In the genomic region with DNA sequence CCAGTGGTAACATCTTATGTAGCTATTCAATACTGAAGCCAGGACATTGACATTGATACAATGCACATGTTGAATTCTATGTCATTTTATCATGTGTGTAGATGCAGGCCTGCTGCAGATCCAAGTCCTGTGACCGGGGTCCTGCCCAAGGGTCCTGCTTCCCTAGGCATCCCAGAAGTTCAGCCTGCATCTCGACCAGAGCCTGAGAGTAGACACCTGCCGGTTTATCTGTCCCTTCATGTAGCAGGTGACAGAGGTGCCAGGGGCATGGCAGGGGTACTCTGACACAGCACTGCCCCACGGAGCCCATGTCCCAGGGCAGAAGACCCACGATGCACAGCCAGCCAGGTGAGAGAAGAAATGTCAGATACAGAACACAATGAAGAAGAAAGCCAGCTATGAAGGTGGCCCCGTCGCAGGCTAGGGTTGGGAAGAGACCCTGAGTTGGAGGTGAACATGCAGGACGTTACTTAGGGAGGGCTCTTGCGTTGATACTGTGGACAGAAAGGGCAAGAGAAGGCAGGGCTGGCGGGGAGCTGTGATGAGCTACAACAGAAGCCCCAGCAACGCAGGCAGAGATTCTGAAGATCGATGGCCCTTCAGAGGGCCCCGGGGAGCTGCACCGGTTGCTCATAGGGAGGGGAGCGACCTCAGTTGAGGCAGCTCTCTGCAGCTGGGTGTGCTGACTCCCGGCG, we compare ENCODE assay signal across 19 cellular contexts. TPM values are rescaled to one million over a fixed set of nuclear protein-coding genes. Genes with fewer than 3 reads are reported as not detected.
DNase-seq lines count a peak whose midpoint lies in the region; ATAC-seq and TF ChIP-seq lines count a peak whose summit lies in the region.
"Had no signal": no experiment of that assay in that cellular context is flagged by ENCODE, and none has a peak within 500 bp of the region (broad histone marks: within the 10 kb centered on the region; RNA-seq: fewer than 3 reads in every experiment).

No MANE protein-coding gene starts in this region.

- no peak overlapping the region for H3K4me3 ChIP-seq in osteoblast (ENCODE audit: insufficient read depth, low read length)
- H3K4me3 ChIP-seq: GM12878, GM23248 had no signal

- TF ChIP-seq CTCF in osteoblast (IDR thresholded peaks at IDR 0.05; ENCODE audit: extremely low read depth, low read depth, low read length), result no peak

- H4K20me1 ChIP-seq in osteoblast (ENCODE audit: insufficient read depth, low read length), result no peaks in the 10 kb centered on the region

- H3K4me2 ChIP-seq in osteoblast (ENCODE audit: insufficient read depth, low read length), result no peak overlapping the region

- H3K27ac ChIP-seq in osteoblast (ENCODE audit: low read depth, low read length), result no peak overlapping the region
- H3K27ac ChIP-seq: GM23248 had no signal

- H3K9me3 ChIP-seq in osteoblast (ENCODE audit: low read depth, low read length), result no peaks in the 10 kb centered on the region

- H3K36me3 ChIP-seq in osteoblast (ENCODE audit: insufficient read depth, low read length), result no peaks in the 10 kb centered on the region

- ATAC-seq in Right ventricle myocardium inferior, result no peak
- ATAC-seq in GM21390 (IDR thresholded peaks at IDR 0.05; ENCODE audit: unreplicated experiment), result no peak
- no peak for ATAC-seq in HG03025 (IDR thresholded peaks at IDR 0.05; ENCODE audit: low FRiP score, unreplicated experiment)
- ATAC-seq: GM12878, HepG2 had no signal

- DNase-seq in cardiac septum (ENCODE audit: low spot score) (peak; percentile 62), Right ventricle myocardium inferior (ENCODE audit: missing footprints) (no peak), ecto neural progenitor cell (ENCODE audit: low spot score) (peak; percentile 34), osteoblast (ENCODE audit: insufficient read length, low spot score, missing footprints) (peak; percentile 42)
- DNase-seq: C1 segment of cervical spinal cord; CD4-positive, CD25-positive, alpha-beta regulatory T cell; CD8-positive, alpha-beta memory T cell; COR-L47; DMS 273 treated with DMSO at 0.1 percent for 48 hours; DMS53; DND-41; EL; GM23248; HCEC 1CT; HFFc6 had no signal

- H3K27me3 ChIP-seq in osteoblast (ENCODE audit: insufficient read depth, low read length), result peaks cover 12% of the 10 kb centered on the region

- H3K4me1 ChIP-seq in osteoblast (ENCODE audit: insufficient read depth, low read length), result no peaks in the 10 kb centered on the region

- no peaks in the 10 kb centered on the region for H3K79me2 ChIP-seq in osteoblast (ENCODE audit: insufficient read depth, low read length)

- no peak overlapping the region for H2AFZ ChIP-seq in osteoblast (ENCODE audit: low read length)
- H2AFZ ChIP-seq: GM23248 had no signal

- intact Hi-C loops in cardiac septum (cut with DNase I), result loop anchor here (10.0 kb wide), 1 partner anchor 555 kb away; a partner anchor contains a TSS
- intact Hi-C loops in Right ventricle myocardium inferior (cut with DNase I), result loop anchor here (5.0 to 10.0 kb wide), 2 partner anchors 555 to 787 kb away; a partner anchor contains a TSS

RNA-seq across cellular contexts. Expression of a gene that starts 51.0 kb away (rescaled TPM):
- total RNA-seq in cardiac septum (17.3 TPM), Right ventricle myocardium inferior (21.3 TPM), osteoblast (29.5 and 30.4 TPM in 2 replicates)

RNA-seq across cellular contexts. Expression of a gene that starts 58.7 kb away (rescaled TPM):
- total RNA-seq in cardiac septum, result 5.5 TPM
- 6.9 TPM for total RNA-seq in Right ventricle myocardium inferior
- 14.5 and 15.3 TPM in 2 replicates for total RNA-seq in osteoblast
